ENCODE assay signal across 17 cellular contexts in the genomic region with DNA sequence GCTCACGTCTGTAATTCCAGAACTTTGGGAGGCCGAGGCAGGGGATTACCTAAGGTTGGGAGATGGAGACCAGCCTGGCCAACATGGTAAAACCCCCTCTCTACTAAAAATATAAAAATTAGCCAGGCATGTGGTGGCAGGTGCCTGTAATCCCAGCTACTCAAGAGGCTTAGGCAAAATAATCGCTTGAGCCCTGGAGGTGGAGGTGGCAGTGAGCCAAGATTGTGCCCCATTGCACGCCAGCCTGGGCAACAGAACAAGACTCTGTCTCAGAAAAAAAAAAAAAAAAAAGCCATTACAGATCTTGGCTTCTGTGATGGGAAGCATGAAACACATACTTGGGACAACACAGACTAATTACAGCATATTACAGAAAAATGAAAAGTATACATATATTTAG.
DNase-seq lines count a peak whose midpoint lies in the region; ATAC-seq lines count a peak whose summit lies in the region.
"Had no signal": no experiment of that assay in that cellular context is flagged by ENCODE, and none has a peak within 500 bp of the region (broad histone marks: within the 10 kb centered on the region; RNA-seq: fewer than 3 reads in every experiment).

No MANE protein-coding gene starts in this region.

- DNase-seq in left ventricle myocardium superior (peak; percentile 18), left cardiac atrium (no peak), NCI-H1105 (lab: John Stamatoyannopoulos, UW) (peak; percentile 68), NCI-H82 treated with DMSO at 0.1 percent for 48 hours (lab: John Stamatoyannopoulos, UW; ENCODE audit: unreplicated experiment) (peak; percentile 88), middle frontal gyrus (ENCODE audit: extremely low spot score, low spot score) (no peak), iPS-NIHi7 (ENCODE audit: extremely low spot score) (no peak)
- DNase-seq: ACHN, GOT3, Karpas-422, MG63, NCI-H2029, NCI-H510A treated with DMSO at 0.1 percent for 48 hours, PC-3, RPMI8226 had no signal

- ATAC-seq in left ventricle myocardium superior (no peak), left cardiac atrium (no peak), HG02938 (IDR thresholded peaks at IDR 0.05; ENCODE audit: unreplicated experiment) (no peak)
- ATAC-seq: GM12878, HCT116, PC-3 had no signal

- intact Hi-C loops in left ventricle myocardium superior (cut with micrococcal nuclease) (no loop called here), left cardiac atrium (cut with DNase I) (no loop called here)

Comparison
In these comparisons a context has a peak if more than half of its experiments do, and no peak if none do; other contexts are left out.
1. DNase-seq: peak in left ventricle myocardium superior (single experiment), NCI-H1105 (single experiment) and NCI-H82 treated with DMSO at 0.1 percent for 48 hours (single experiment); none in left cardiac atrium (single experiment), middle frontal gyrus (single experiment) and iPS-NIHi7 (single experiment).